Comparison of ENCODE assay signal across 22 cellular contexts in the genomic region with DNA sequence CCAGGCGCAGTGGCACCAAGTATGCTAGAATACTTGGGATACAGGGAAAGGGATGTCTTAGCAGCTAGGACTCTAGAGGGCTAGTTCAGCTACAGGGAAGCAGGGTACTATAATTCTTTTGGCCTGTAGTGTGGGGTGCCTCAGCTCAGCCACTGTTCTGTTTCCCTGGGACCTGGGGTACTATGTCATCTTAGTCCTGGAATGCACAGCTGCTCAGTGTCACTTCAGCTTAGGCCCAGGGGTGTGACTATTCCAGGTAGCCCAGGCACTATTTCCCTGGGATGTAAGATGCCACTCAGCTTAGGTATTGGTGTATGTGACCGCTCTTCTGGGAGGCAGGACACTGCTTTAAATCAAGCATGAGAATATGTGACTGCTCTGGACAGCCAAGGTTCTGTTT. TPM values are rescaled to one million over a fixed set of nuclear protein-coding genes. Genes with fewer than 3 reads are reported as not detected.
DNase-seq lines count a peak whose midpoint lies in the region; ATAC-seq, FAIRE-seq and TF ChIP-seq lines count a peak whose summit lies in the region.
"Had no signal": no experiment of that assay in that cellular context is flagged by ENCODE, and none has a peak within 500 bp of the region (broad histone marks: within the 10 kb centered on the region; RNA-seq: fewer than 3 reads in every experiment).

No MANE protein-coding gene starts in this region.

- CTCF ChIA-PET in H1 (lab: Charles Lee; ENCODE audit: partially characterized antibody): interaction anchor here (0.8 to 3.9 kb wide), 33 partner anchors 8 to 400 kb away, joined by 3 to 19 read pairs (median 4); partner anchors contain the start of gene RGSL1

- intact Hi-C loops in vagina (cut with DNase I): no loop called here

- peak overlapping the region in 10 of 11 experiments; percentile 30 to 96 (median 92); a peak in 18 of 22 replicates for H3K27ac ChIP-seq in BLaER1 treated with 17β-estradiol and CSF1 and Interleukin-3, amounts not matched to agents 10 nM and 100 nM
- H3K27ac ChIP-seq in H1 (ENCODE audit: low read depth, low read length) (no peak overlapping the region), vagina (no peak overlapping the region)
- H3K27ac ChIP-seq: esophagus muscularis mucosa, gastroesophageal sphincter had no signal

- POLR2A ChIA-PET in H1 (lab: Charles Lee; ENCODE audit: partially characterized antibody): no interaction called here

- peaks cover 21 to 87% (median 69%) of the 10 kb centered on the region in 10 experiments for H3K4me1 ChIP-seq in BLaER1 treated with 17β-estradiol and CSF1 and Interleukin-3, amounts not matched to agents 10 nM and 100 nM
- H3K4me1 ChIP-seq in H1 (replicated peaks in 1 of 4; ENCODE audit: control insufficient read depth in 3 of 4, insufficient read depth in 4 of 4, low read length in 3 of 4) (peaks cover 0 to 3% (median 1%) of the 10 kb centered on the region in 4 experiments; a peak in 3 of 7 replicates), vagina (no peaks in the 10 kb centered on the region)
- H3K4me1 ChIP-seq: esophagus muscularis mucosa, gastroesophageal sphincter had no signal

- ATAC-seq in GM21576 (IDR thresholded peaks at IDR 0.05; ENCODE audit: unreplicated experiment) (peak; percentile 13), HG03354 (IDR thresholded peaks at IDR 0.05; ENCODE audit: poor library complexity, severe bottlenecking, unreplicated experiment) (peak; percentile 6), HG02852 (IDR thresholded peaks at IDR 0.05; ENCODE audit: unreplicated experiment) (no peak)
- ATAC-seq: gastroesophageal sphincter, T-cell had no signal

- H3K4ac ChIP-seq in H1 (replicated peaks; ENCODE audit: insufficient read length, low read depth, low read length): no peak overlapping the region

- peak overlapping the region in 8 of 11 experiments; percentile 17 to 82 (median 74); a peak in 15 of 22 replicates for H3K9ac ChIP-seq in BLaER1 treated with 17β-estradiol and CSF1 and Interleukin-3, amounts not matched to agents 10 nM and 100 nM
- no peak overlapping the region for H3K9ac ChIP-seq in H1 (replicated peaks in 1 of 4; ENCODE audit: extremely low read depth in 1 of 4, low read depth in 3 of 4, low read length in 3 of 4)

- peak overlapping the region; percentile 0; the same call in 1 of the 2 replicates for H4K8ac ChIP-seq in H1 (ENCODE audit: extremely low read depth, insufficient read depth, low read length)

- H3K79me2 ChIP-seq in H1 (ENCODE audit: control insufficient read depth in 1 of 2, insufficient read depth in 2 of 2, low read length in 2 of 2): no peaks in the 10 kb centered on the region

- H3K79me1 ChIP-seq in H1 (ENCODE audit: low read depth, low read length): no peaks in the 10 kb centered on the region

- no peak overlapping the region for H3K4me3 ChIP-seq in BLaER1 treated with 17β-estradiol and CSF1 and Interleukin-3, amounts not matched to agents 10 nM and 100 nM
- H3K4me3 ChIP-seq in H1 (ENCODE audit: extremely low read depth in 1 of 4, insufficient read depth in 2 of 4, low read depth in 3 of 4, low read length in 4 of 4) (no peak overlapping the region), vagina (no peak overlapping the region)
- H3K4me3 ChIP-seq: esophagus muscularis mucosa, gastroesophageal sphincter, lung had no signal

- no peak overlapping the region for H2AK5ac ChIP-seq in H1 (ENCODE audit: low read depth, low read length)

- no peak overlapping the region for H2BK15ac ChIP-seq in H1 (ENCODE audit: low read length)

- no peak overlapping the region for H3K56ac ChIP-seq in H1 (replicated peaks; ENCODE audit: insufficient read length, low read depth, low read length)

- H3K23ac ChIP-seq in H1 (ENCODE audit: insufficient read length): no peak overlapping the region

- no peak for FAIRE-seq in H1 (lab: Jason Lieb, UNC)
- FAIRE-seq: keratinocyte had no signal

- H4K20me1 ChIP-seq in BLaER1 treated with 17β-estradiol and CSF1 and Interleukin-3, amounts not matched to agents 10 nM and 100 nM: no peaks in the 10 kb centered on the region
- no peaks in the 10 kb centered on the region for H4K20me1 ChIP-seq in H1 (replicated peaks in 1 of 2; ENCODE audit: control insufficient read depth in 1 of 2, insufficient read depth in 2 of 2, low read length in 2 of 2)

- no peak for TF ChIP-seq RAD21 in H1 (IDR thresholded peaks at IDR 0.05 in 1 of 2, conservative IDR thresholded peaks at IDR 0.05 in 1 of 2; ENCODE audit: low read depth in 2 of 2, low read length in 2 of 2)

- H2BK20ac ChIP-seq in H1 (ENCODE audit: low read length): no peak overlapping the region

- WGBS in H1 (ENCODE audit: extremely low coverage in 1 of 2, insufficient coverage in 1 of 2, insufficient read length in 1 of 2, insufficient replicate concordance in 2 of 2, low coverage in 1 of 2, low lambda C conversion rate in 2 of 2, missing lambda C conversion rate in 1 of 2), 2 experiments: 88% methylated on average over 2 of the region's 2 CpGs; no CpG with 5 or more reads in 1 of the 2 experiments

- no peak for TF ChIP-seq EP300 in H1 (IDR thresholded peaks at IDR 0.05; ENCODE audit: borderline replicate concordance in 1 of 2, low read depth in 2 of 2, low read length in 2 of 2)

- no peak for DNase-seq in H1 (ENCODE audit: low read depth in 1 of 2, low spot score in 2 of 2)
- no peak for DNase-seq in vagina (ENCODE audit: extremely low spot score in 2 of 2)
- no peak for DNase-seq in activated CD4-positive, alpha-beta T cell treated with anti-CD3 and anti-CD28 coated beads for 1 hour
- no peak for DNase-seq in HPDE6-E6E7 (ENCODE audit: extremely low spot score)
- DNase-seq: CD4-positive, alpha-beta T cell; DMS153; effector memory CD4-positive, alpha-beta T cell; HFFc6; nucleus accumbens; SHP77 treated with DMSO at 0.1 percent for 48 hours; stimulated activated CD4-positive, alpha-beta T cell treated with anti-CD3 and anti-CD28 coated beads, Interleukin-12 subunit alpha, Interleukin-12 subunit beta, amount 100 ng/mL, for 4 hours had no signal

- H2BK120ac ChIP-seq in H1 (replicated peaks; ENCODE audit: low read depth, low read length): no peak overlapping the region

- peak overlapping the region; percentile 41; the same call in 1 of the 2 replicates for H2AFZ ChIP-seq in H1 (ENCODE audit: low read length)

- peak overlapping the region; percentile 59 to 86 (median 81) for H3K4me2 ChIP-seq in BLaER1 treated with 17β-estradiol and CSF1 and Interleukin-3, amounts not matched to agents 10 nM and 100 nM
- H3K4me2 ChIP-seq in H1 (ENCODE audit: insufficient read depth in 1 of 2, low read depth in 2 of 2, low read length in 2 of 2): no peak overlapping the region

- H4K91ac ChIP-seq in H1 (replicated peaks; ENCODE audit: insufficient read length, low read length): no peak overlapping the region

- peaks cover 33 to 46% (median 37%) of the 10 kb centered on the region in 11 experiments; a peak in 21 of 22 replicates for H3K9me3 ChIP-seq in BLaER1 treated with 17β-estradiol and CSF1 and Interleukin-3, amounts not matched to agents 10 nM and 100 nM (replicated peaks in 1 of 11)
- H3K9me3 ChIP-seq in H1 (ENCODE audit: insufficient read depth in 2 of 2, low read depth in 1 of 2, low read length in 1 of 2) (no peaks in the 10 kb centered on the region), vagina (no peaks in the 10 kb centered on the region)
- H3K9me3 ChIP-seq: gastroesophageal sphincter had no signal

- H2BK5ac ChIP-seq in H1 (ENCODE audit: low read depth, low read length): no peak overlapping the region

- TF ChIP-seq POLR2A in H1 (IDR thresholded peaks at IDR 0.05; ENCODE audit: control extremely low read depth in 1 of 2, low read depth in 2 of 2, low read length in 2 of 2) (no peak), vagina (IDR thresholded peaks at IDR 0.05) (no peak)

- TF ChIP-seq CTCF in H1 (IDR thresholded peaks at IDR 0.05; ENCODE audit: control extremely low read depth in 1 of 3, insufficient read depth in 1 of 3, low read depth in 1 of 3, low read length in 3 of 3) (no peak), vagina (IDR thresholded peaks at IDR 0.05) (no peak)

- H3K36me3 ChIP-seq in BLaER1 treated with 17β-estradiol and CSF1 and Interleukin-3, amounts not matched to agents 10 nM and 100 nM: peaks cover 0 to 4% (median 0%) of the 10 kb centered on the region in 11 experiments; a peak in 2 of 22 replicates
- no peaks in the 10 kb centered on the region for H3K36me3 ChIP-seq in H1 (ENCODE audit: control insufficient read depth in 2 of 4, insufficient read depth in 4 of 4, low read length in 3 of 4)
- H3K36me3 ChIP-seq in vagina: no peaks in the 10 kb centered on the region
- H3K36me3 ChIP-seq: esophagus muscularis mucosa, gastroesophageal sphincter had no signal

- no peak overlapping the region for H4K5ac ChIP-seq in H1 (ENCODE audit: insufficient read length, low read depth, low read length)

- H3K18ac ChIP-seq in H1 (ENCODE audit: extremely low read depth, low read length): no peak overlapping the region

- no peaks in the 10 kb centered on the region for H3K23me2 ChIP-seq in H1 (ENCODE audit: low read depth, low read length)

- no peak overlapping the region for H2BK12ac ChIP-seq in H1 (ENCODE audit: low read depth, low read length)

- no peaks in the 10 kb centered on the region for H3K27me3 ChIP-seq in BLaER1 treated with 17β-estradiol and CSF1 and Interleukin-3, amounts not matched to agents 10 nM and 100 nM
- H3K27me3 ChIP-seq in H1 (replicated peaks in 1 of 4; ENCODE audit: control insufficient read depth in 3 of 4, extremely low read depth in 1 of 4, insufficient read depth in 3 of 4, low read length in 3 of 4) (no peaks in the 10 kb centered on the region), vagina (no peaks in the 10 kb centered on the region)
- H3K27me3 ChIP-seq: esophagus muscularis mucosa, gastroesophageal sphincter had no signal

- no peak overlapping the region for H3K14ac ChIP-seq in H1 (ENCODE audit: insufficient read length)

TF ChIP-seq in H1, 55 proteins besides CTCF, POLR2A, EP300 and RAD21 (continues in another document):
- no peak for TF ChIP-seq JUND (IDR thresholded peaks at IDR 0.05; ENCODE audit: low read length)
- no peak for TF ChIP-seq GABPA (IDR thresholded peaks at IDR 0.05; ENCODE audit: borderline replicate concordance, insufficient read depth, low read length)
- TF ChIP-seq RNF2 (IDR thresholded peaks at IDR 0.05; ENCODE audit: borderline replicate concordance, low read depth, low read length, missing control alignments, poor library complexity, severe bottlenecking): no peak
- no peak for TF ChIP-seq SIN3A (conservative IDR thresholded peaks at IDR 0.05 in 1 of 2, IDR thresholded peaks at IDR 0.05 in 1 of 2; ENCODE audit: low read depth in 1 of 2, low read length in 2 of 2)
- no peak for TF ChIP-seq KDM1A (IDR thresholded peaks at IDR 0.05; ENCODE audit: borderline replicate concordance, low read length)

RNA-seq across cellular contexts. Expression of gene RGSL1, which starts 34.1 kb away (rescaled TPM):
- not detected in 2 replicates for total RNA-seq in H1 (2021; fragmentation: NEBNext Ultra II Directional; extraction: Animal tissue kit (Norgen Biotek cat#: 25700))
- polyA plus RNA-seq in H1 (2011; rRNA removed): not detected in 2 replicates
- polyA plus RNA-seq in H1 (2011; cell fraction: cytosol; rRNA removed): not detected
- not detected for polyA plus RNA-seq in H1 (2011; cell fraction: nucleus; rRNA removed)
- not detected in 4 replicates for polyA plus RNA-seq in H1 (2012, experiment 1 of 2)
- polyA plus RNA-seq in H1 (2012, experiment 2 of 2): not detected
- polyA plus RNA-seq in H1 (2013, experiment 1 of 2): not detected
- polyA plus RNA-seq in H1 (2013, experiment 2 of 2): not detected
- polyA minus RNA-seq in H1 (2011; rRNA and poly(A)+ RNA removed): not detected in 2 replicates
- not detected for polyA minus RNA-seq in H1 (2011; cell fraction: cytosol; rRNA and poly(A)+ RNA removed)
- not detected for polyA minus RNA-seq in H1 (2011; cell fraction: nucleus; rRNA and poly(A)+ RNA removed)
- total RNA-seq in vagina: not detected
- total RNA-seq: CD4-positive, alpha-beta T cell; esophagus muscularis mucosa; HFFc6; lung; M059J; T-cell had no signal
- polyA plus RNA-seq: AG04450, keratinocyte had no signal

Comparison
In these comparisons a context has a peak if more than half of its experiments do, and no peak if none do; other contexts are left out.
1. H3K27ac ChIP-seq: peak in BLaER1 treated with 17β-estradiol and CSF1 and Interleukin-3, amounts not matched to agents 10 nM and 100 nM (10 of 11); none in H1 (single experiment) and vagina (single experiment).
2. H3K4me2 ChIP-seq: peak in BLaER1 treated with 17β-estradiol and CSF1 and Interleukin-3, amounts not matched to agents 10 nM and 100 nM (11 of 11); none in H1 (0 of 2).
3. H3K9ac ChIP-seq: peak in BLaER1 treated with 17β-estradiol and CSF1 and Interleukin-3, amounts not matched to agents 10 nM and 100 nM (8 of 11); none in H1 (0 of 4).